Comparison of ENCODE assay signal across 19 cellular contexts in genomic region chr3:44478606-44479094, GRCh38. TPM values are rescaled to one million over a fixed set of nuclear protein-coding genes. Genes with fewer than 3 reads are reported as not detected.
DNase-seq lines count a peak whose midpoint lies in the region; ATAC-seq and TF ChIP-seq lines count a peak whose summit lies in the region.
"Had no signal": no experiment of that assay in that cellular context is flagged by ENCODE, and none has a peak within 500 bp of the region (broad histone marks: within the 10 kb centered on the region; RNA-seq: fewer than 3 reads in every experiment).

No MANE protein-coding gene starts in this region.

- H3K23ac ChIP-seq in neuronal stem cell (ENCODE audit: low read depth, low read length, poor library complexity) = no peak overlapping the region

- H3K27ac ChIP-seq in MM.1S (ENCODE audit: low read length) (no peak overlapping the region), endodermal cell (ENCODE audit: low read depth, low read length) (no peak overlapping the region), neuronal stem cell (replicated peaks; ENCODE audit: low read length) (no peak overlapping the region)
- H3K27ac ChIP-seq: ascending aorta had no signal

- no peak overlapping the region for H2BK12ac ChIP-seq in neuronal stem cell (ENCODE audit: low read length)

- no peaks in the 10 kb centered on the region for H3K79me1 ChIP-seq in neuronal stem cell (ENCODE audit: low read depth, low read length)

- H3K4me1 Mint-ChIP-seq in activated CD4-positive, alpha-beta T cell treated with anti-CD3 and anti-CD28 coated beads, Interleukin-2, amount 10 ng/mL, durations not matched to agents 24 days and 14 days = peaks cover 18% of the 10 kb centered on the region
- H3K4me1 Mint-ChIP-seq in endodermal cell = peaks cover 32% of the 10 kb centered on the region
- peaks cover 17% of the 10 kb centered on the region for H3K4me1 Mint-ChIP-seq in stimulated activated effector memory CD8-positive, alpha-beta T cell treated with anti-CD3 and anti-CD28 coated beads, Interleukin-12 subunit alpha, Interleukin-12 subunit beta, amount 100 ng/mL, for 72 hours

- no peak overlapping the region for H3K14ac ChIP-seq in neuronal stem cell (ENCODE audit: low read length)

- H3K4ac ChIP-seq in neuronal stem cell (ENCODE audit: low read length) = no peak overlapping the region

- no peak overlapping the region for H3K18ac ChIP-seq in neuronal stem cell (ENCODE audit: low read length)

- H4K91ac ChIP-seq in neuronal stem cell (ENCODE audit: low read depth, low read length, poor library complexity) = no peak overlapping the region

- H4K8ac ChIP-seq in neuronal stem cell (ENCODE audit: low read depth, low read length) = no peak overlapping the region

- no peaks in the 10 kb centered on the region for H3K9me2 ChIP-seq in MM.1S (replicated peaks; ENCODE audit: insufficient read depth, low read length)

- H2BK5ac ChIP-seq in neuronal stem cell (ENCODE audit: low read length) = no peak overlapping the region

- no peak overlapping the region for H2AK5ac ChIP-seq in neuronal stem cell (ENCODE audit: low read depth, low read length)

- H4K20me1 ChIP-seq in MM.1S (ENCODE audit: insufficient read depth, low read length) = no peaks in the 10 kb centered on the region

- 88 to 100% methylated on average over 1 to 2 of the region's 2 CpGs for WGBS in endodermal cell (ENCODE audit: insufficient coverage in 1 of 2, insufficient read length in 1 of 2), 2 experiments
- no CpG with 5 or more reads among the region's 2 CpGs for WGBS in neuronal stem cell (ENCODE audit: extremely low coverage in 2 of 2, insufficient read length in 2 of 2, insufficient replicate concordance in 1 of 2), 2 donors

- H3K36me3 ChIP-seq in MM.1S (replicated peaks; ENCODE audit: insufficient read depth, low read length) (no peaks in the 10 kb centered on the region), endodermal cell (ENCODE audit: control insufficient read depth, insufficient read depth, low read length) (no peaks in the 10 kb centered on the region), neuronal stem cell (replicated peaks in 1 of 2; ENCODE audit: control insufficient read depth in 2 of 2, insufficient read depth in 2 of 2, low read length in 2 of 2) (peaks cover 0 to 8% of the 10 kb centered on the region in 2 donors)
- H3K36me3 ChIP-seq: ascending aorta had no signal

- ATAC-seq in stimulated activated effector memory CD8-positive, alpha-beta T cell treated with anti-CD3 and anti-CD28 coated beads, Interleukin-12 subunit alpha, Interleukin-12 subunit beta, amount 100 ng/mL, for 72 hours = no peak

- intact Hi-C loops in activated CD4-positive, alpha-beta T cell treated with anti-CD3 and anti-CD28 coated beads, Interleukin-2, amount 10 ng/mL, durations not matched to agents 24 days and 14 days (cut with micrococcal nuclease) = loop anchor here (5.0 kb wide), 1 partner anchor 156 kb away; no protein-coding TSS in a partner anchor

- peak overlapping the region; percentile 93; the same call in 1 of the 2 replicates for H2AFZ ChIP-seq in MM.1S (ENCODE audit: low read length)
- peak overlapping the region; percentile 98 for H2AFZ ChIP-seq in neuronal stem cell (ENCODE audit: low read length)

- H3K9me3 ChIP-seq in MM.1S (replicated peaks; ENCODE audit: insufficient read depth, low read length) (no peaks in the 10 kb centered on the region), endodermal cell (ENCODE audit: control insufficient read depth, low read length) (no peaks in the 10 kb centered on the region), neuronal stem cell (replicated peaks in 1 of 2; ENCODE audit: control insufficient read depth in 2 of 2, insufficient read depth in 1 of 2, low read depth in 1 of 2, low read length in 2 of 2) (peaks cover 0 to 3% of the 10 kb centered on the region in 2 donors)
- H3K9me3 ChIP-seq: A549, ascending aorta had no signal

- TF ChIP-seq CTCF in MM.1S (IDR thresholded peaks at IDR 0.05; ENCODE audit: low read length) = no peak
- TF ChIP-seq CTCF in endodermal cell (conservative IDR thresholded peaks at IDR 0.05) = no peak

- H3K9ac ChIP-seq in MM.1S (ENCODE audit: low read length) (no peak overlapping the region), endodermal cell (ENCODE audit: extremely low read depth, low read length, poor library complexity, severe bottlenecking) (no peak overlapping the region), neuronal stem cell (ENCODE audit: low read depth, low read length, poor library complexity) (no peak overlapping the region)

- H3K27me3 ChIP-seq in MM.1S (replicated peaks; ENCODE audit: insufficient read depth, low read length) = no peaks in the 10 kb centered on the region
- H3K27me3 ChIP-seq in endodermal cell (ENCODE audit: control insufficient read depth, insufficient read depth, low read length, poor library complexity, severe bottlenecking) = no peaks in the 10 kb centered on the region
- H3K27me3 ChIP-seq in neuronal stem cell (ENCODE audit: control insufficient read depth in 3 of 3, insufficient read depth in 3 of 3, low read depth in 1 of 3, low read length in 3 of 3) = no peaks in the 10 kb centered on the region
- H3K27me3 ChIP-seq: ascending aorta had no signal

- H3K4me3 ChIP-seq in MM.1S (ENCODE audit: low read length) = no peak overlapping the region
- no peak overlapping the region for H3K4me3 ChIP-seq in endodermal cell (ENCODE audit: low read length)
- H3K4me3 ChIP-seq in neuronal stem cell (ENCODE audit: low read length in 2 of 2) = no peak overlapping the region

- no peak overlapping the region for H3K4me2 ChIP-seq in MM.1S (ENCODE audit: low read depth, low read length)
- H3K4me2 ChIP-seq in neuronal stem cell (ENCODE audit: insufficient read depth, low read length, poor library complexity, severe bottlenecking) = no peak overlapping the region

- no peaks in the 10 kb centered on the region for H3K9me3 Mint-ChIP-seq in activated CD4-positive, alpha-beta T cell treated with anti-CD3 and anti-CD28 coated beads, Interleukin-2, amount 10 ng/mL, durations not matched to agents 24 days and 14 days
- H3K9me3 Mint-ChIP-seq in endodermal cell = no peaks in the 10 kb centered on the region
- no peaks in the 10 kb centered on the region for H3K9me3 Mint-ChIP-seq in stimulated activated effector memory CD8-positive, alpha-beta T cell treated with anti-CD3 and anti-CD28 coated beads, Interleukin-12 subunit alpha, Interleukin-12 subunit beta, amount 100 ng/mL, for 72 hours

- no peak overlapping the region for H3K27ac Mint-ChIP-seq in activated CD4-positive, alpha-beta T cell treated with anti-CD3 and anti-CD28 coated beads, Interleukin-2, amount 10 ng/mL, durations not matched to agents 24 days and 14 days
- H3K27ac Mint-ChIP-seq in endodermal cell = no peak overlapping the region
- no peak overlapping the region for H3K27ac Mint-ChIP-seq in stimulated activated effector memory CD8-positive, alpha-beta T cell treated with anti-CD3 and anti-CD28 coated beads, Interleukin-12 subunit alpha, Interleukin-12 subunit beta, amount 100 ng/mL, for 72 hours

- no peak overlapping the region for H2BK15ac ChIP-seq in neuronal stem cell (ENCODE audit: low read length)

- no peaks in the 10 kb centered on the region for H3K36me3 Mint-ChIP-seq in activated CD4-positive, alpha-beta T cell treated with anti-CD3 and anti-CD28 coated beads, Interleukin-2, amount 10 ng/mL, durations not matched to agents 24 days and 14 days (ENCODE audit: low read depth)
- no peaks in the 10 kb centered on the region for H3K36me3 Mint-ChIP-seq in endodermal cell (ENCODE audit: low read depth)
- no peaks in the 10 kb centered on the region for H3K36me3 Mint-ChIP-seq in stimulated activated effector memory CD8-positive, alpha-beta T cell treated with anti-CD3 and anti-CD28 coated beads, Interleukin-12 subunit alpha, Interleukin-12 subunit beta, amount 100 ng/mL, for 72 hours

- H3F3A ChIP-seq in MM.1S (ENCODE audit: insufficient read depth, low read length) = no peaks in the 10 kb centered on the region

- DNase-seq in activated CD4-positive, alpha-beta T cell treated with anti-CD3 and anti-CD28 coated beads, Interleukin-2, amount 10 ng/mL, durations not matched to agents 24 days and 14 days = no peak
- DNase-seq in activated CD4-positive, alpha-beta T cell treated with anti-CD3 and anti-CD28 coated beads for 1 hour = no peak
- DNase-seq in MM.1S (no peak), endodermal cell (no peak), neuronal stem cell (ENCODE audit: low spot score) (no peak), activated T-cell treated with anti-CD3 and anti-CD28 coated beads for 4 hours (no peak), NCI-H510A treated with DMSO at 0.1 percent for 48 hours (lab: John Stamatoyannopoulos, UW) (no peak)
- DNase-seq in stimulated activated effector memory CD8-positive, alpha-beta T cell treated with anti-CD3 and anti-CD28 coated beads, Interleukin-12 subunit alpha, Interleukin-12 subunit beta, amount 100 ng/mL, for 72 hours (ENCODE audit: low spot score in 2 of 2) = no peak
- DNase-seq: activated CD4-positive, alpha-beta T cell treated with anti-CD3 and anti-CD28 coated beads, Interleukin-2, amount 50 U/mL, for 1 hour; COR-L47; dermis blood vessel endothelial cell; GDM1; KG1; NCI-H2227 treated with DMSO at 0.1 percent for 48 hours; Right ventricle myocardium superior; stimulated activated naive CD4-positive, alpha-beta T cell; T-helper 9 cell had no signal

- H3K4me3 Mint-ChIP-seq in activated CD4-positive, alpha-beta T cell treated with anti-CD3 and anti-CD28 coated beads, Interleukin-2, amount 10 ng/mL, durations not matched to agents 24 days and 14 days = peak overlapping the region; percentile 94
- peak overlapping the region; percentile 78 for H3K4me3 Mint-ChIP-seq in endodermal cell
- no peak overlapping the region for H3K4me3 Mint-ChIP-seq in stimulated activated effector memory CD8-positive, alpha-beta T cell treated with anti-CD3 and anti-CD28 coated beads, Interleukin-12 subunit alpha, Interleukin-12 subunit beta, amount 100 ng/mL, for 72 hours

- H2BK120ac ChIP-seq in neuronal stem cell (ENCODE audit: low read depth, low read length) = no peak overlapping the region

- H3K27me3 Mint-ChIP-seq in activated CD4-positive, alpha-beta T cell treated with anti-CD3 and anti-CD28 coated beads, Interleukin-2, amount 10 ng/mL, durations not matched to agents 24 days and 14 days = no peaks in the 10 kb centered on the region
- no peaks in the 10 kb centered on the region for H3K27me3 Mint-ChIP-seq in endodermal cell (ENCODE audit: insufficient read depth)

- peaks cover 28% of the 10 kb centered on the region for H3K79me2 ChIP-seq in MM.1S (ENCODE audit: low read length)

- H3K4me1 ChIP-seq in MM.1S (ENCODE audit: low read length) = no peaks in the 10 kb centered on the region
- H3K4me1 ChIP-seq in endodermal cell (ENCODE audit: control insufficient read depth, insufficient read depth, low read length) = no peaks in the 10 kb centered on the region
- H3K4me1 ChIP-seq in neuronal stem cell (ENCODE audit: control insufficient read depth in 2 of 2, insufficient read depth in 1 of 2, low read depth in 1 of 2, low read length in 2 of 2) = peaks cover 5 to 7% of the 10 kb centered on the region in 2 donors

RNA-seq across cellular contexts. Expression of gene ZNF445, which starts 1.2 kb away (rescaled TPM):
- total RNA-seq in activated CD4-positive, alpha-beta T cell treated with anti-CD3 and anti-CD28 coated beads, Interleukin-2, amount 10 ng/mL, durations not matched to agents 24 days and 14 days = 17.7 and 19.8 TPM in 2 replicates
- 10 to 100 TPM; 35.4 to 56.9 TPM for total RNA-seq in endodermal cell
- 17.5 TPM for polyA plus RNA-seq in endodermal cell (2013, experiment 1 of 2)
- 15.1 TPM for polyA plus RNA-seq in endodermal cell (2013, experiment 2 of 2)
- 11.3 TPM for polyA plus RNA-seq in neuronal stem cell (2013, experiment 1 of 2)
- polyA plus RNA-seq in neuronal stem cell (2013, experiment 2 of 2) = 11.5 TPM
